Comparison of ENCODE assay signal across 20 cellular contexts in the genomic region with DNA sequence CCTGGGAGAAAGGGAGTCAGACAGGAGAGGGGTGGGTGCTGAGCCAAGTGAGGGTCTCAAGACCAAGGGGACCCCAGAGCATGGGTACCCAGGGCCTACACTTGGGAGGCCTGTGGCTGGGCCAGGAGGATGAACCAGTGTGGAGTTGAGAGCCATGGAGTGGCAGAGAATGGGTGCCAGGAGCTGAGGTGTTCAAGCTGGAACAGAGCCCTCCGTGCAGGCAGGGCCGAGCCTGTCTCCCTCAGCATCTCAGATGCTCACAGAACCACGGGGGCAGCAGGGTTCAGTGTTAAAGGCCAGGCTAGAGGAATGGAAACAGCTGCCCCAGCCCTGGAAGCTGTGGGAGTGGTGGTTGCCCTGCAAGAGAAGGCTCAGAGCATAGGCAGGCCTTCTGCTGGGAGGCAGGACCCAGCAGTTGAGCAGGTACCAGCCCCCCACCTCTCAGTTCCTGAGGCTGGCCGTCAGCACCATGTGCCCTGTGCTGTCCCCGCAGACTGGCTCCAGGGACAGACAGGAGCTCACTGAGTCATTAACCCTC. TPM values are rescaled to one million over a fixed set of nuclear protein-coding genes. Genes with fewer than 3 reads are reported as not detected.
"Had no signal": no experiment of that assay in that cellular context is flagged by ENCODE, and none has a peak within 500 bp of the region (broad histone marks: within the 10 kb centered on the region; RNA-seq: fewer than 3 reads in every experiment).

No MANE protein-coding gene starts in this region.

- H3K9me3 Mint-ChIP-seq: activated CD4-positive, alpha-beta memory T cell treated with anti-CD3 and anti-CD28 coated beads, Interleukin-2, amount 10 ng/mL, durations not matched to agents 7 days and 5 days; activated T-cell treated with anti-CD3 and anti-CD28 coated beads, Interleukin-2, amount 50 U/mL, for 24 hours; mesothelial cell of epicardium; naive thymus-derived CD4-positive, alpha-beta T cell; stimulated activated effector memory CD8-positive, alpha-beta T cell treated with anti-CD3 and anti-CD28 coated beads, Interleukin-12 subunit alpha, Interleukin-12 subunit beta, amount 100 ng/mL, for 72 hours; WTC11 had no signal

- DNase-seq: activated CD4-positive, alpha-beta memory T cell treated with anti-CD3 and anti-CD28 coated beads, Interleukin-2, amount 10 ng/mL, durations not matched to agents 7 days and 5 days; activated CD4-positive, alpha-beta T cell treated with anti-CD3 and anti-CD28 coated beads for 4 hours; activated effector memory CD4-positive, alpha-beta T cell treated with anti-CD3 and anti-CD28 coated beads, Interleukin-2, amount 50 U/mL, for 16 hours; activated T-cell treated with anti-CD3 and anti-CD28 coated beads, Interleukin-2, amount 50 U/mL, for 24 hours; aorta; erythroblast; left colon; naive thymus-derived CD4-positive, alpha-beta T cell; retina; T-helper 17 cell had no signal

- H3K27me3 ChIP-seq: breast epithelium, gastroesophageal sphincter, tibial nerve, vagina had no signal

- H3K36me3 ChIP-seq: breast epithelium, tibial nerve, vagina had no signal

- H3K27ac ChIP-seq: breast epithelium, gastroesophageal sphincter, tibial nerve, vagina had no signal

- H3K4me3 ChIP-seq: breast epithelium, gastroesophageal sphincter, lung, tibial nerve, vagina had no signal

- H3K36me3 Mint-ChIP-seq: activated naive CD8-positive, alpha-beta T cell; mesothelial cell of epicardium; naive thymus-derived CD4-positive, alpha-beta T cell; stimulated activated effector memory CD8-positive, alpha-beta T cell treated with anti-CD3 and anti-CD28 coated beads, Interleukin-12 subunit alpha, Interleukin-12 subunit beta, amount 100 ng/mL, for 72 hours; WTC11 had no signal

- H3K27ac Mint-ChIP-seq: activated CD4-positive, alpha-beta memory T cell treated with anti-CD3 and anti-CD28 coated beads, Interleukin-2, amount 10 ng/mL, durations not matched to agents 7 days and 5 days; activated naive CD8-positive, alpha-beta T cell; activated T-cell treated with anti-CD3 and anti-CD28 coated beads, Interleukin-2, amount 50 U/mL, for 24 hours; mesothelial cell of epicardium; naive thymus-derived CD4-positive, alpha-beta T cell; stimulated activated effector memory CD8-positive, alpha-beta T cell treated with anti-CD3 and anti-CD28 coated beads, Interleukin-12 subunit alpha, Interleukin-12 subunit beta, amount 100 ng/mL, for 72 hours; T-helper 17 cell had no signal

- H3K9me3 ChIP-seq: breast epithelium, gastroesophageal sphincter, tibial nerve, vagina had no signal

- H3K27me3 Mint-ChIP-seq: activated naive CD8-positive, alpha-beta T cell; activated T-cell treated with anti-CD3 and anti-CD28 coated beads, Interleukin-2, amount 50 U/mL, for 24 hours; naive thymus-derived CD4-positive, alpha-beta T cell; T-helper 17 cell had no signal

- H3K4me3 Mint-ChIP-seq: activated CD4-positive, alpha-beta memory T cell treated with anti-CD3 and anti-CD28 coated beads, Interleukin-2, amount 10 ng/mL, durations not matched to agents 7 days and 5 days; activated naive CD8-positive, alpha-beta T cell; activated T-cell treated with anti-CD3 and anti-CD28 coated beads, Interleukin-2, amount 50 U/mL, for 24 hours; mesothelial cell of epicardium; naive thymus-derived CD4-positive, alpha-beta T cell; stimulated activated effector memory CD8-positive, alpha-beta T cell treated with anti-CD3 and anti-CD28 coated beads, Interleukin-12 subunit alpha, Interleukin-12 subunit beta, amount 100 ng/mL, for 72 hours; T-helper 17 cell; WTC11 had no signal

- H3K4me1 Mint-ChIP-seq: activated CD4-positive, alpha-beta memory T cell treated with anti-CD3 and anti-CD28 coated beads, Interleukin-2, amount 10 ng/mL, durations not matched to agents 7 days and 5 days; naive thymus-derived CD4-positive, alpha-beta T cell; stimulated activated effector memory CD8-positive, alpha-beta T cell treated with anti-CD3 and anti-CD28 coated beads, Interleukin-12 subunit alpha, Interleukin-12 subunit beta, amount 100 ng/mL, for 72 hours; T-helper 17 cell; WTC11 had no signal

RNA-seq across cellular contexts. Expression of a gene that starts 32.3 kb away (rescaled TPM):
- total RNA-seq: activated CD4-positive, alpha-beta memory T cell treated with anti-CD3 and anti-CD28 coated beads, Interleukin-2, amount 10 ng/mL, durations not matched to agents 7 days and 5 days; chondrocyte; vagina; WTC11 had no signal
